Comparison of ENCODE assay signal across 20 cellular contexts in genomic region chrX:153771261-153771681, GRCh38. TPM values are rescaled to one million over a fixed set of nuclear protein-coding genes. Genes with fewer than 3 reads are reported as not detected.
"Had no signal": no experiment of that assay in that cellular context is flagged by ENCODE, and none has a peak within 500 bp of the region (broad histone marks: within the 10 kb centered on the region; RNA-seq: fewer than 3 reads in every experiment).

No MANE protein-coding gene starts in this region.

- H3K27ac Mint-ChIP-seq: activated naive CD4-positive, alpha-beta T cell treated with anti-CD3 and anti-CD28 coated beads for 36 hours; activated T-helper 1 cell treated with anti-CD3 and anti-CD28 coated beads, Interleukin-12 subunit alpha, Interleukin-12 subunit beta, Interleukin-2, Interleukin-4 antibody, amounts not matched to agents 30 ng/mL and 10 ng/mL and 1 ng/mL, durations not matched to agents 14 hours and 24 hours and 36 hours; T-helper 1 cell treated with Interleukin-12 subunit alpha and Interleukin-12 subunit beta and Interleukin-4 antibody, amounts not matched to agents 30 μg/mL and 1 μg/mL, for 36 hours had no signal

- H3K4me3 ChIP-seq: colonic mucosa, pancreas, tibial artery had no signal

- H3K9me3 Mint-ChIP-seq: activated naive CD4-positive, alpha-beta T cell treated with anti-CD3 and anti-CD28 coated beads for 36 hours; activated T-helper 1 cell treated with anti-CD3 and anti-CD28 coated beads, Interleukin-12 subunit alpha, Interleukin-12 subunit beta, Interleukin-2, Interleukin-4 antibody, amounts not matched to agents 30 ng/mL and 10 ng/mL and 1 ng/mL, durations not matched to agents 14 hours and 24 hours and 36 hours; neural crest cell; T-helper 1 cell treated with Interleukin-12 subunit alpha and Interleukin-12 subunit beta and Interleukin-4 antibody, amounts not matched to agents 30 μg/mL and 1 μg/mL, for 36 hours had no signal

- H3K4me3 Mint-ChIP-seq: activated naive CD4-positive, alpha-beta T cell treated with anti-CD3 and anti-CD28 coated beads for 36 hours; activated T-helper 1 cell treated with anti-CD3 and anti-CD28 coated beads, Interleukin-12 subunit alpha, Interleukin-12 subunit beta, Interleukin-2, Interleukin-4 antibody, amounts not matched to agents 30 ng/mL and 10 ng/mL and 1 ng/mL, durations not matched to agents 14 hours and 24 hours and 36 hours; neural crest cell; T-helper 1 cell treated with Interleukin-12 subunit alpha and Interleukin-12 subunit beta and Interleukin-4 antibody, amounts not matched to agents 30 μg/mL and 1 μg/mL, for 36 hours had no signal

- DNase-seq: activated CD4-positive, alpha-beta T cell treated with anti-CD3 and anti-CD28 coated beads for 1 hour; activated CD4-positive, alpha-beta T cell treated with anti-CD3 and anti-CD28 coated beads, Interleukin-2, amount 50 U/mL, for 4 hours; activated naive CD4-positive, alpha-beta T cell treated with anti-CD3 and anti-CD28 coated beads for 36 hours; activated T-cell treated with anti-CD3 and anti-CD28 coated beads for 4 hours; brain microvascular endothelial cell; central memory CD4-positive, alpha-beta T cell; colonic mucosa; foreskin keratinocyte; hippocampal formation; islet precursor cell; mammary epithelial cell; midbrain; stimulated activated naive CD4-positive, alpha-beta T cell treated with Interleukin-2 at 50 U/mL for 16 hours; tibial artery had no signal

RNA-seq across cellular contexts. Expression of gene SRPK3, which starts 9.6 kb away (rescaled TPM):
- total RNA-seq: activated CD8-positive, alpha-beta memory T cell treated with anti-CD3 and anti-CD28 coated beads for 36 hours; activated naive CD4-positive, alpha-beta T cell treated with anti-CD3 and anti-CD28 coated beads for 36 hours; activated T-helper 1 cell treated with anti-CD3 and anti-CD28 coated beads, Interleukin-12 subunit alpha, Interleukin-12 subunit beta, Interleukin-2, Interleukin-4 antibody, amounts not matched to agents 30 ng/mL and 10 ng/mL and 1 ng/mL, durations not matched to agents 14 hours and 24 hours and 36 hours; left lobe of liver had no signal
